In genomic region chr9:69050936-69051335, GRCh38 we compare ENCODE assay signal across 15 cellular contexts. TPM values are rescaled to one million over a fixed set of nuclear protein-coding genes. Genes with fewer than 3 reads are reported as not detected.
"Had no signal": no experiment of that assay in that cellular context is flagged by ENCODE, and none has a peak within 500 bp of the region (broad histone marks: within the 10 kb centered on the region; RNA-seq: fewer than 3 reads in every experiment).

No MANE protein-coding gene starts in this region.

RNA-seq across cellular contexts. Expression of gene PRKACG, which starts 37.0 kb away (rescaled TPM):
- total RNA-seq: activated B cell treated with CpG ODN at 0.5 μM for 24 hours; activated CD4-positive, alpha-beta memory T cell treated with anti-CD3 and anti-CD28 coated beads for 36 hours; activated CD4-positive, alpha-beta memory T cell treated with anti-CD3 and anti-CD28 coated beads, Interleukin-2, amount 10 ng/mL, durations not matched to agents 7 days and 5 days; activated CD4-positive, alpha-beta T cell treated with anti-CD3 and anti-CD28 coated beads for 36 hours; activated CD4-positive, alpha-beta T cell treated with anti-CD3 and anti-CD28 coated beads, Interleukin-2, amount 10 ng/mL, durations not matched to agents 24 days and 14 days; activated CD4-positive, alpha-beta T cell treated with anti-CD3 and anti-CD28 coated beads, Interleukin-2, amount 10 ng/mL, durations not matched to agents 7 days and 5 days; activated CD8-positive, alpha-beta memory T cell treated with anti-CD3 and anti-CD28 coated beads for 36 hours; activated CD8-positive, alpha-beta memory T cell treated with anti-CD3 and anti-CD28 coated beads, Interleukin-2, amount 10 ng/mL, durations not matched to agents 7 days and 5 days; activated CD8-positive, alpha-beta T cell treated with anti-CD3 and anti-CD28 coated beads for 36 hours; activated CD8-positive, alpha-beta T cell treated with anti-CD3 and anti-CD28 coated beads, Interleukin-2, amount 10 ng/mL, durations not matched to agents 7 days and 5 days; T-cell; T-helper 1 cell treated with Interleukin-12 subunit alpha and Interleukin-12 subunit beta and Interleukin-4 antibody, amounts not matched to agents 30 ng/mL and 1 ng/mL, for 36 hours; T-helper 17 cell; T-helper 2 cell treated with Interferon-gamma antibody and Interleukin-4, amounts not matched to agents 100 ng/mL and 5 ng/mL, for 36 hours; WTC11 had no signal
